Comparison of ENCODE assay signal across 1 cellular context in the genomic region with DNA sequence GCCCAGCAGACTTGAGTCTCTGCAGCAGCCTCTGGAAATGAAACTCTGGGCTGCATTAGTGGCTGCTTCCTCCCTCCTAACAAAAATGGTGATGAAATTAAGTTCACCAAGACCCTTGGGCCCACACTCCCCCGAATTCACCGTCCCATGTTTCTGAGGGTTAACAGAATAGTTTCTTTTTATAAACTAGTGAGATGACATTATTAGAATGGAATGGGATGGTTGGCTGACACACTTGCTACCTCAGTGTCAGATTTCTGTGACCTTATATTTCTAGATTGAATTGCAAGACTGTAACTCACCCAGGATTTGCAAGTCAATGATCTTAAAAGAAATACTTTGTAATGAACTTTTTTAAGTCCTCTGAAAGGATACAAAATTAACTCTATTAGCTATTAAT.
TF ChIP-seq lines count a peak whose summit lies in the region.

No MANE protein-coding gene starts in this region.

TF ChIP-seq in GM23338, 12 proteins besides CTCF, POLR2A, EP300 and RAD21 (continued from another document):
- no peak for TF ChIP-seq ZNF462 (CRISPR knock-in tag; IDR thresholded peaks at IDR 0.05)
